2 cellular contexts compared by ENCODE assay signal in genomic region chr5:28542968-28543367, GRCh38.
TF ChIP-seq lines count a peak whose summit lies in the region.

No MANE protein-coding gene starts in this region.

TF ChIP-seq in SK-N-SH, 30 proteins besides CTCF, POLR2A, EP300 and RAD21 (continued from another document):
- TF ChIP-seq, protein P1, sequence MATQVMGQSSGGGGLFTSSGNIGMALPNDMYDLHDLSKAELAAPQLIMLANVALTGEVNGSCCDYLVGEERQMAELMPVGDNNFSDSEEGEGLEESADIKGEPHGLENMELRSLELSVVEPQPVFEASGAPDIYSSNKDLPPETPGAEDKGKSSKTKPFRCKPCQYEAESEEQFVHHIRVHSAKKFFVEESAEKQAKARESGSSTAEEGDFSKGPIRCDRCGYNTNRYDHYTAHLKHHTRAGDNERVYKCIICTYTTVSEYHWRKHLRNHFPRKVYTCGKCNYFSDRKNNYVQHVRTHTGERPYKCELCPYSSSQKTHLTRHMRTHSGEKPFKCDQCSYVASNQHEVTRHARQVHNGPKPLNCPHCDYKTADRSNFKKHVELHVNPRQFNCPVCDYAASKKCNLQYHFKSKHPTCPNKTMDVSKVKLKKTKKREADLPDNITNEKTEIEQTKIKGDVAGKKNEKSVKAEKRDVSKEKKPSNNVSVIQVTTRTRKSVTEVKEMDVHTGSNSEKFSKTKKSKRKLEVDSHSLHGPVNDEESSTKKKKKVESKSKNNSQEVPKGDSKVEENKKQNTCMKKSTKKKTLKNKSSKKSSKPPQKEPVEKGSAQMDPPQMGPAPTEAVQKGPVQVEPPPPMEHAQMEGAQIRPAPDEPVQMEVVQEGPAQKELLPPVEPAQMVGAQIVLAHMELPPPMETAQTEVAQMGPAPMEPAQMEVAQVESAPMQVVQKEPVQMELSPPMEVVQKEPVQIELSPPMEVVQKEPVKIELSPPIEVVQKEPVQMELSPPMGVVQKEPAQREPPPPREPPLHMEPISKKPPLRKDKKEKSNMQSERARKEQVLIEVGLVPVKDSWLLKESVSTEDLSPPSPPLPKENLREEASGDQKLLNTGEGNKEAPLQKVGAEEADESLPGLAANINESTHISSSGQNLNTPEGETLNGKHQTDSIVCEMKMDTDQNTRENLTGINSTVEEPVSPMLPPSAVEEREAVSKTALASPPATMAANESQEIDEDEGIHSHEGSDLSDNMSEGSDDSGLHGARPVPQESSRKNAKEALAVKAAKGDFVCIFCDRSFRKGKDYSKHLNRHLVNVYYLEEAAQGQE (IDR thresholded peaks at IDR 0.05; ENCODE audit: low read depth, low read length), result no peak

TF ChIP-seq in SK-N-SH treated with all-trans-retinoic acid at 6 μM for 48 hours, 23 proteins besides CTCF, POLR2A, EP300 and RAD21:
- no peak for TF ChIP-seq TSHZ2 (CRISPR knock-in tag; IDR thresholded peaks at IDR 0.05)
- no peak for TF ChIP-seq GLIS3 (CRISPR knock-in tag; IDR thresholded peaks at IDR 0.05)
- TF ChIP-seq, protein P2, sequence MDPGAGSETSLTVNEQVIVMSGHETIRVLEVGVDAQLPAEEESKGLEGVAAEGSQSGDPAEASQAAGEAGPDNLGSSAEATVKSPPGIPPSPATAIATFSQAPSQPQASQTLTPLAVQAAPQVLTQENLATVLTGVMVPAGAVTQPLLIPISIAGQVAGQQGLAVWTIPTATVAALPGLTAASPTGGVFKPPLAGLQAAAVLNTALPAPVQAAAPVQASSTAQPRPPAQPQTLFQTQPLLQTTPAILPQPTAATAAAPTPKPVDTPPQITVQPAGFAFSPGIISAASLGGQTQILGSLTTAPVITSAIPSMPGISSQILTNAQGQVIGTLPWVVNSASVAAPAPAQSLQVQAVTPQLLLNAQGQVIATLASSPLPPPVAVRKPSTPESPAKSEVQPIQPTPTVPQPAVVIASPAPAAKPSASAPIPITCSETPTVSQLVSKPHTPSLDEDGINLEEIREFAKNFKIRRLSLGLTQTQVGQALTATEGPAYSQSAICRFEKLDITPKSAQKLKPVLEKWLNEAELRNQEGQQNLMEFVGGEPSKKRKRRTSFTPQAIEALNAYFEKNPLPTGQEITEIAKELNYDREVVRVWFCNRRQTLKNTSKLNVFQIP (CRISPR knock-in tag; IDR thresholded peaks at IDR 0.05; ENCODE audit: borderline replicate concordance, low read depth), result no peak
- TF ChIP-seq, protein P3, sequence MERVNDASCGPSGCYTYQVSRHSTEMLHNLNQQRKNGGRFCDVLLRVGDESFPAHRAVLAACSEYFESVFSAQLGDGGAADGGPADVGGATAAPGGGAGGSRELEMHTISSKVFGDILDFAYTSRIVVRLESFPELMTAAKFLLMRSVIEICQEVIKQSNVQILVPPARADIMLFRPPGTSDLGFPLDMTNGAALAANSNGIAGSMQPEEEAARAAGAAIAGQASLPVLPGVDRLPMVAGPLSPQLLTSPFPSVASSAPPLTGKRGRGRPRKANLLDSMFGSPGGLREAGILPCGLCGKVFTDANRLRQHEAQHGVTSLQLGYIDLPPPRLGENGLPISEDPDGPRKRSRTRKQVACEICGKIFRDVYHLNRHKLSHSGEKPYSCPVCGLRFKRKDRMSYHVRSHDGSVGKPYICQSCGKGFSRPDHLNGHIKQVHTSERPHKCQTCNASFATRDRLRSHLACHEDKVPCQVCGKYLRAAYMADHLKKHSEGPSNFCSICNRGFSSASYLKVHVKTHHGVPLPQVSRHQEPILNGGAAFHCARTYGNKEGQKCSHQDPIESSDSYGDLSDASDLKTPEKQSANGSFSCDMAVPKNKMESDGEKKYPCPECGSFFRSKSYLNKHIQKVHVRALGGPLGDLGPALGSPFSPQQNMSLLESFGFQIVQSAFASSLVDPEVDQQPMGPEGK (CRISPR knock-in tag; IDR thresholded peaks at IDR 0.05; ENCODE audit: borderline replicate concordance), result no peak
- no peak for TF ChIP-seq TOX (CRISPR knock-in tag; IDR thresholded peaks at IDR 0.05; ENCODE audit: borderline replicate concordance)
